27 cellular contexts compared by ENCODE assay signal in genomic region chr1:2935766-2936390, GRCh38.
"Had no signal": no experiment of that assay in that cellular context is flagged by ENCODE, and none has a peak within 500 bp of the region (broad histone marks: within the 10 kb centered on the region; RNA-seq: fewer than 3 reads in every experiment).

No MANE protein-coding gene starts in this region.

- FAIRE-seq: colon, pancreas had no signal

- DNase-seq: caudate nucleus; cerebellar nuclear complex; effector CD8-positive, alpha-beta T cell; endodermal cell; foreskin fibroblast; gastrocnemius medialis; head of caudate nucleus; left colon; mammary epithelial cell; mesendoderm; midbrain; naive thymus-derived CD4-positive, alpha-beta T cell; occipital lobe; stimulated activated CD4-positive, alpha-beta T cell treated with anti-CD3 and anti-CD28 coated beads, Interleukin-15, amount 100 ng/mL, for 24 hours; stimulated activated CD4-positive, alpha-beta T cell treated with anti-CD3 and anti-CD28 coated beads, Interleukin-2, amount 100 ng/mL, for 48 hours; stimulated activated naive CD4-positive, alpha-beta T cell; stimulated activated naive CD8-positive, alpha-beta T cell treated with anti-CD3 and anti-CD28 coated beads, Interleukin-15, amount 100 ng/mL, for 72 hours; transverse colon; upper lobe of right lung; uterus had no signal

- H3K4me2 ChIP-seq: hepatocyte had no signal

- H3K79me2 ChIP-seq: hepatocyte had no signal

- ATAC-seq: esophagus mucosa; gastrocnemius medialis; left colon; naive thymus-derived CD4-positive, alpha-beta T cell; stimulated activated naive CD8-positive, alpha-beta T cell treated with anti-CD3 and anti-CD28 coated beads, Interleukin-15, amount 100 ng/mL, for 72 hours; upper lobe of right lung had no signal

- H2AFZ ChIP-seq: hepatocyte had no signal

- H3K4me1 ChIP-seq: gastrocnemius medialis, pancreas, transverse colon, upper lobe of right lung, uterus had no signal

- H3K9me3 ChIP-seq: gastrocnemius medialis, pancreas, upper lobe of right lung had no signal

- H3K4me3 ChIP-seq: gastrocnemius medialis, hepatocyte, pancreas, skin epidermis, suprapubic skin, transverse colon, upper lobe of right lung, uterus had no signal

- H3K36me3 ChIP-seq: gastrocnemius medialis, pancreas, suprapubic skin, transverse colon, upper lobe of right lung, uterus had no signal

- H3K27me3 ChIP-seq: hepatocyte, pancreas, uterus had no signal

- H3K27ac ChIP-seq: epithelial cell of prostate, gastrocnemius medialis, hepatocyte, skin epidermis, suprapubic skin, transverse colon, upper lobe of right lung, uterus had no signal
